1 cellular context compared by ENCODE assay signal in the genomic region with DNA sequence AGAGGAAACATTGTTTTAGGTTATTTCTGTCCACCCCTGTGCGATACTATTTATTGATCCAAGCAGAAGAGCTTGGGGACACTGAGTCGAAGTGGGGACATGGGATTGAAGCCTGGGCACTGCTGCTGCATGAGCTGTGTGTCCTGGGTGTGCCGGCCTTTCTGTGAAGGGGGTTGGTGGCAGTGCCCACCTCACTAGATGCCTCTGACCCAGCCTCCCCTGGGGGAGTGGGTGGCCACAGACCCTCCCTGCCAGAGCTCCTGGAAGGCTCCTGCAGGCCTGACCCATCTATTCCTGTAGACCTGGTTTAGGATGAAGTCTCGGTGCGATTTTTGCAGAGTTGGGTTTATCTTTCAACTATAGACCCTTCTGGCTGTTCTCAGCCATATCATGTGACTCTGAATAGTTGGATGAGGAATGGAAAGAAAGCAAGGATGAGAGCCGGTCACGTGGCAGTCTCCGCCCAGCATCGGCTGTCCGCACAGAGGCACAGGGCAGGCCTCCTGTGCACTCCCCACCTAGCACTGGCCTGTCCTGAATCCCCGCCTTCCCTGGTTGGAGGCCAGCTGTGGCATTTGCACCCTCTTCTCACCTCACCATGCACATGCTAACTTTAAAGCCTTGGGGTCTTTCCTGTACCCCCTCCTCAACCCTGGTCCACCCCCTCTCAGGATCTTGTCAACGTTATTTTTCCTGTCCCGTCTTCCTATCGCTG.
TF ChIP-seq lines count a peak whose summit lies in the region.

No MANE protein-coding gene starts in this region.

TF ChIP-seq in HepG2, 621 proteins besides CTCF, POLR2A, EP300 and RAD21:
- TF ChIP-seq, protein P1, sequence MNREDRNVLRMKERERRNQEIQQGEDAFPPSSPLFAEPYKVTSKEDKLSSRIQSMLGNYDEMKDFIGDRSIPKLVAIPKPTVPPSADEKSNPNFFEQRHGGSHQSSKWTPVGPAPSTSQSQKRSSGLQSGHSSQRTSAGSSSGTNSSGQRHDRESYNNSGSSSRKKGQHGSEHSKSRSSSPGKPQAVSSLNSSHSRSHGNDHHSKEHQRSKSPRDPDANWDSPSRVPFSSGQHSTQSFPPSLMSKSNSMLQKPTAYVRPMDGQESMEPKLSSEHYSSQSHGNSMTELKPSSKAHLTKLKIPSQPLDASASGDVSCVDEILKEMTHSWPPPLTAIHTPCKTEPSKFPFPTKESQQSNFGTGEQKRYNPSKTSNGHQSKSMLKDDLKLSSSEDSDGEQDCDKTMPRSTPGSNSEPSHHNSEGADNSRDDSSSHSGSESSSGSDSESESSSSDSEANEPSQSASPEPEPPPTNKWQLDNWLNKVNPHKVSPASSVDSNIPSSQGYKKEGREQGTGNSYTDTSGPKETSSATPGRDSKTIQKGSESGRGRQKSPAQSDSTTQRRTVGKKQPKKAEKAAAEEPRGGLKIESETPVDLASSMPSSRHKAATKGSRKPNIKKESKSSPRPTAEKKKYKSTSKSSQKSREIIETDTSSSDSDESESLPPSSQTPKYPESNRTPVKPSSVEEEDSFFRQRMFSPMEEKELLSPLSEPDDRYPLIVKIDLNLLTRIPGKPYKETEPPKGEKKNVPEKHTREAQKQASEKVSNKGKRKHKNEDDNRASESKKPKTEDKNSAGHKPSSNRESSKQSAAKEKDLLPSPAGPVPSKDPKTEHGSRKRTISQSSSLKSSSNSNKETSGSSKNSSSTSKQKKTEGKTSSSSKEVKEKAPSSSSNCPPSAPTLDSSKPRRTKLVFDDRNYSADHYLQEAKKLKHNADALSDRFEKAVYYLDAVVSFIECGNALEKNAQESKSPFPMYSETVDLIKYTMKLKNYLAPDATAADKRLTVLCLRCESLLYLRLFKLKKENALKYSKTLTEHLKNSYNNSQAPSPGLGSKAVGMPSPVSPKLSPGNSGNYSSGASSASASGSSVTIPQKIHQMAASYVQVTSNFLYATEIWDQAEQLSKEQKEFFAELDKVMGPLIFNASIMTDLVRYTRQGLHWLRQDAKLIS (CRISPR knock-in tag; IDR thresholded peaks at IDR 0.05): no peak
- TF ChIP-seq, protein P2, sequence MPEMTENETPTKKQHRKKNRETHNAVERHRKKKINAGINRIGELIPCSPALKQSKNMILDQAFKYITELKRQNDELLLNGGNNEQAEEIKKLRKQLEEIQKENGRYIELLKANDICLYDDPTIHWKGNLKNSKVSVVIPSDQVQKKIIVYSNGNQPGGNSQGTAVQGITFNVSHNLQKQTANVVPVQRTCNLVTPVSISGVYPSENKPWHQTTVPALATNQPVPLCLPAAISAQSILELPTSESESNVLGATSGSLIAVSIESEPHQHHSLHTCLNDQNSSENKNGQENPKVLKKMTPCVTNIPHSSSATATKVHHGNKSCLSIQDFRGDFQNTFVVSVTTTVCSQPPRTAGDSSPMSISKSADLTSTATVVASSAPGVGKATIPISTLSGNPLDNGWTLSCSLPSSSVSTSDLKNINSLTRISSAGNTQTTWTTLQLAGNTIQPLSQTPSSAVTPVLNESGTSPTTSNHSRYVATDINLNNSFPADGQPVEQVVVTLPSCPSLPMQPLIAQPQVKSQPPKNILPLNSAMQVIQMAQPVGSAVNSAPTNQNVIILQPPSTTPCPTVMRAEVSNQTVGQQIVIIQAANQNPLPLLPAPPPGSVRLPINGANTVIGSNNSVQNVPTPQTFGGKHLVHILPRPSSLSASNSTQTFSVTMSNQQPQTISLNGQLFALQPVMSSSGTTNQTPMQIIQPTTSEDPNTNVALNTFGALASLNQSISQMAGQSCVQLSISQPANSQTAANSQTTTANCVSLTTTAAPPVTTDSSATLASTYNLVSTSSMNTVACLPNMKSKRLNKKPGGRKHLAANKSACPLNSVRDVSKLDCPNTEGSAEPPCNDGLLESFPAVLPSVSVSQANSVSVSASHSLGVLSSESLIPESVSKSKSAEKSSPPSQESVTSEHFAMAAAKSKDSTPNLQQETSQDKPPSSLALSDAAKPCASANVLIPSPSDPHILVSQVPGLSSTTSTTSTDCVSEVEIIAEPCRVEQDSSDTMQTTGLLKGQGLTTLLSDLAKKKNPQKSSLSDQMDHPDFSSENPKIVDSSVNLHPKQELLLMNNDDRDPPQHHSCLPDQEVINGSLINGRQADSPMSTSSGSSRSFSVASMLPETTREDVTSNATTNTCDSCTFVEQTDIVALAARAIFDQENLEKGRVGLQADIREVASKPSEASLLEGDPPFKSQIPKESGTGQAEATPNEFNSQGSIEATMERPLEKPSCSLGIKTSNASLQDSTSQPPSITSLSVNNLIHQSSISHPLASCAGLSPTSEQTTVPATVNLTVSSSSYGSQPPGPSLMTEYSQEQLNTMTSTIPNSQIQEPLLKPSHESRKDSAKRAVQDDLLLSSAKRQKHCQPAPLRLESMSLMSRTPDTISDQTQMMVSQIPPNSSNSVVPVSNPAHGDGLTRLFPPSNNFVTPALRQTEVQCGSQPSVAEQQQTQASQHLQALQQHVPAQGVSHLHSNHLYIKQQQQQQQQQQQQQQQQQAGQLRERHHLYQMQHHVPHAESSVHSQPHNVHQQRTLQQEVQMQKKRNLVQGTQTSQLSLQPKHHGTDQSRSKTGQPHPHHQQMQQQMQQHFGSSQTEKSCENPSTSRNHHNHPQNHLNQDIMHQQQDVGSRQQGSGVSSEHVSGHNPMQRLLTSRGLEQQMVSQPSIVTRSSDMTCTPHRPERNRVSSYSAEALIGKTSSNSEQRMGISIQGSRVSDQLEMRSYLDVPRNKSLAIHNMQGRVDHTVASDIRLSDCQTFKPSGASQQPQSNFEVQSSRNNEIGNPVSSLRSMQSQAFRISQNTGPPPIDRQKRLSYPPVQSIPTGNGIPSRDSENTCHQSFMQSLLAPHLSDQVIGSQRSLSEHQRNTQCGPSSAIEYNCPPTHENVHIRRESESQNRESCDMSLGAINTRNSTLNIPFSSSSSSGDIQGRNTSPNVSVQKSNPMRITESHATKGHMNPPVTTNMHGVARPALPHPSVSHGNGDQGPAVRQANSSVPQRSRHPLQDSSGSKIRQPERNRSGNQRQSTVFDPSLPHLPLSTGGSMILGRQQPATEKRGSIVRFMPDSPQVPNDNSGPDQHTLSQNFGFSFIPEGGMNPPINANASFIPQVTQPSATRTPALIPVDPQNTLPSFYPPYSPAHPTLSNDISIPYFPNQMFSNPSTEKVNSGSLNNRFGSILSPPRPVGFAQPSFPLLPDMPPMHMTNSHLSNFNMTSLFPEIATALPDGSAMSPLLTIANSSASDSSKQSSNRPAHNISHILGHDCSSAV (CRISPR knock-in tag; IDR thresholded peaks at IDR 0.05; ENCODE audit: borderline replicate concordance): no peak
- TF ChIP-seq AGO2 (optimal IDR thresholded peaks at IDR 0.05; ENCODE audit: low read depth, low read length) (peak; percentile 50), MTA1 (CRISPR knock-in tag; IDR thresholded peaks at IDR 0.05; ENCODE audit: borderline replicate concordance) (no peak), ETV5 (CRISPR knock-in tag; IDR thresholded peaks at IDR 0.05; ENCODE audit: borderline replicate concordance) (no peak)
- TF ChIP-seq, protein P3, sequence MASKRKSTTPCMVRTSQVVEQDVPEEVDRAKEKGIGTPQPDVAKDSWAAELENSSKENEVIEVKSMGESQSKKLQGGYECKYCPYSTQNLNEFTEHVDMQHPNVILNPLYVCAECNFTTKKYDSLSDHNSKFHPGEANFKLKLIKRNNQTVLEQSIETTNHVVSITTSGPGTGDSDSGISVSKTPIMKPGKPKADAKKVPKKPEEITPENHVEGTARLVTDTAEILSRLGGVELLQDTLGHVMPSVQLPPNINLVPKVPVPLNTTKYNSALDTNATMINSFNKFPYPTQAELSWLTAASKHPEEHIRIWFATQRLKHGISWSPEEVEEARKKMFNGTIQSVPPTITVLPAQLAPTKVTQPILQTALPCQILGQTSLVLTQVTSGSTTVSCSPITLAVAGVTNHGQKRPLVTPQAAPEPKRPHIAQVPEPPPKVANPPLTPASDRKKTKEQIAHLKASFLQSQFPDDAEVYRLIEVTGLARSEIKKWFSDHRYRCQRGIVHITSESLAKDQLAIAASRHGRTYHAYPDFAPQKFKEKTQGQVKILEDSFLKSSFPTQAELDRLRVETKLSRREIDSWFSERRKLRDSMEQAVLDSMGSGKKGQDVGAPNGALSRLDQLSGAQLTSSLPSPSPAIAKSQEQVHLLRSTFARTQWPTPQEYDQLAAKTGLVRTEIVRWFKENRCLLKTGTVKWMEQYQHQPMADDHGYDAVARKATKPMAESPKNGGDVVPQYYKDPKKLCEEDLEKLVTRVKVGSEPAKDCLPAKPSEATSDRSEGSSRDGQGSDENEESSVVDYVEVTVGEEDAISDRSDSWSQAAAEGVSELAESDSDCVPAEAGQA (IDR thresholded peaks at IDR 0.05; ENCODE audit: low read depth): no peak
- TF ChIP-seq, protein P3 (CRISPR knock-in tag; IDR thresholded peaks at IDR 0.05; ENCODE audit: borderline replicate concordance): no peak
- TF ChIP-seq, protein P4, sequence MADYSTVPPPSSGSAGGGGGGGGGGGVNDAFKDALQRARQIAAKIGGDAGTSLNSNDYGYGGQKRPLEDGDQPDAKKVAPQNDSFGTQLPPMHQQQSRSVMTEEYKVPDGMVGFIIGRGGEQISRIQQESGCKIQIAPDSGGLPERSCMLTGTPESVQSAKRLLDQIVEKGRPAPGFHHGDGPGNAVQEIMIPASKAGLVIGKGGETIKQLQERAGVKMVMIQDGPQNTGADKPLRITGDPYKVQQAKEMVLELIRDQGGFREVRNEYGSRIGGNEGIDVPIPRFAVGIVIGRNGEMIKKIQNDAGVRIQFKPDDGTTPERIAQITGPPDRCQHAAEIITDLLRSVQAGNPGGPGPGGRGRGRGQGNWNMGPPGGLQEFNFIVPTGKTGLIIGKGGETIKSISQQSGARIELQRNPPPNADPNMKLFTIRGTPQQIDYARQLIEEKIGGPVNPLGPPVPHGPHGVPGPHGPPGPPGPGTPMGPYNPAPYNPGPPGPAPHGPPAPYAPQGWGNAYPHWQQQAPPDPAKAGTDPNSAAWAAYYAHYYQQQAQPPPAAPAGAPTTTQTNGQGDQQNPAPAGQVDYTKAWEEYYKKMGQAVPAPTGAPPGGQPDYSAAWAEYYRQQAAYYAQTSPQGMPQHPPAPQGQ (CRISPR knock-in tag; IDR thresholded peaks at IDR 0.05; ENCODE audit: borderline replicate concordance): no peak
- TF ChIP-seq, protein P5, sequence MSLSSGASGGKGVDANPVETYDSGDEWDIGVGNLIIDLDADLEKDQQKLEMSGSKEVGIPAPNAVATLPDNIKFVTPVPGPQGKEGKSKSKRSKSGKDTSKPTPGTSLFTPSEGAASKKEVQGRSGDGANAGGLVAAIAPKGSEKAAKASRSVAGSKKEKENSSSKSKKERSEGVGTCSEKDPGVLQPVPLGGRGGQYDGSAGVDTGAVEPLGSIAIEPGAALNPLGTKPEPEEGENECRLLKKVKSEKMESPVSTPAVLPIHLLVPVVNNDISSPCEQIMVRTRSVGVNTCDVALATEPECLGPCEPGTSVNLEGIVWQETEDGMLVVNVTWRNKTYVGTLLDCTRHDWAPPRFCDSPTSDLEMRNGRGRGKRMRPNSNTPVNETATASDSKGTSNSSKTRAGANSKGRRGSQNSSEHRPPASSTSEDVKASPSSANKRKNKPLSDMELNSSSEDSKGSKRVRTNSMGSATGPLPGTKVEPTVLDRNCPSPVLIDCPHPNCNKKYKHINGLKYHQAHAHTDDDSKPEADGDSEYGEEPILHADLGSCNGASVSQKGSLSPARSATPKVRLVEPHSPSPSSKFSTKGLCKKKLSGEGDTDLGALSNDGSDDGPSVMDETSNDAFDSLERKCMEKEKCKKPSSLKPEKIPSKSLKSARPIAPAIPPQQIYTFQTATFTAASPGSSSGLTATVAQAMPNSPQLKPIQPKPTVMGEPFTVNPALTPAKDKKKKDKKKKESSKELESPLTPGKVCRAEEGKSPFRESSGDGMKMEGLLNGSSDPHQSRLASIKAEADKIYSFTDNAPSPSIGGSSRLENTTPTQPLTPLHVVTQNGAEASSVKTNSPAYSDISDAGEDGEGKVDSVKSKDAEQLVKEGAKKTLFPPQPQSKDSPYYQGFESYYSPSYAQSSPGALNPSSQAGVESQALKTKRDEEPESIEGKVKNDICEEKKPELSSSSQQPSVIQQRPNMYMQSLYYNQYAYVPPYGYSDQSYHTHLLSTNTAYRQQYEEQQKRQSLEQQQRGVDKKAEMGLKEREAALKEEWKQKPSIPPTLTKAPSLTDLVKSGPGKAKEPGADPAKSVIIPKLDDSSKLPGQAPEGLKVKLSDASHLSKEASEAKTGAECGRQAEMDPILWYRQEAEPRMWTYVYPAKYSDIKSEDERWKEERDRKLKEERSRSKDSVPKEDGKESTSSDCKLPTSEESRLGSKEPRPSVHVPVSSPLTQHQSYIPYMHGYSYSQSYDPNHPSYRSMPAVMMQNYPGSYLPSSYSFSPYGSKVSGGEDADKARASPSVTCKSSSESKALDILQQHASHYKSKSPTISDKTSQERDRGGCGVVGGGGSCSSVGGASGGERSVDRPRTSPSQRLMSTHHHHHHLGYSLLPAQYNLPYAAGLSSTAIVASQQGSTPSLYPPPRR (CRISPR knock-in tag; IDR thresholded peaks at IDR 0.05; ENCODE audit: borderline replicate concordance): no peak
TF ChIP-seq in HepG2: peak in this region for 1.
